1 cellular context compared by ENCODE assay signal in the genomic region with DNA sequence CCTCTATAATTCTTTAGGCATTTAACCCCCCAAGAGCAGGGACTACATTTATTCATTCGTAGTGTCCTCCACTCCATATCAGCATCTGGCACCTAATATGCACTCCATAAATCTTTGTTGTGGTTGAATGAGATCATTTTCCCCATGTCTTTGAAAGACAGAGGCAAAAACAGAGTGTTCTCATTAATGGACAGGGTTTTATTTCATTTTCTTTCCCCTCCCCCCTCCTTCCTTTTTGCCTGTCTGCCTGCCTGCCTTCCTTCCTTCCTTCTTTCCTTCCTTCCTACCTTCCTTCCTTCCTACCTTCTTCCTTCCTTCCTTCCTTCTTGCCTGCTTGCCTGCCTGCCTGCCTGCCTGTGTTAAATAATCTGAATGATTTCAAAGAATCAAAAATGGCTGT.
TF ChIP-seq lines count a peak whose summit lies in the region.

No MANE protein-coding gene starts in this region.

TF ChIP-seq in HEK293, 187 proteins besides CTCF, POLR2A, EP300 and RAD21 (continued from another document):
- TF ChIP-seq, protein P1, sequence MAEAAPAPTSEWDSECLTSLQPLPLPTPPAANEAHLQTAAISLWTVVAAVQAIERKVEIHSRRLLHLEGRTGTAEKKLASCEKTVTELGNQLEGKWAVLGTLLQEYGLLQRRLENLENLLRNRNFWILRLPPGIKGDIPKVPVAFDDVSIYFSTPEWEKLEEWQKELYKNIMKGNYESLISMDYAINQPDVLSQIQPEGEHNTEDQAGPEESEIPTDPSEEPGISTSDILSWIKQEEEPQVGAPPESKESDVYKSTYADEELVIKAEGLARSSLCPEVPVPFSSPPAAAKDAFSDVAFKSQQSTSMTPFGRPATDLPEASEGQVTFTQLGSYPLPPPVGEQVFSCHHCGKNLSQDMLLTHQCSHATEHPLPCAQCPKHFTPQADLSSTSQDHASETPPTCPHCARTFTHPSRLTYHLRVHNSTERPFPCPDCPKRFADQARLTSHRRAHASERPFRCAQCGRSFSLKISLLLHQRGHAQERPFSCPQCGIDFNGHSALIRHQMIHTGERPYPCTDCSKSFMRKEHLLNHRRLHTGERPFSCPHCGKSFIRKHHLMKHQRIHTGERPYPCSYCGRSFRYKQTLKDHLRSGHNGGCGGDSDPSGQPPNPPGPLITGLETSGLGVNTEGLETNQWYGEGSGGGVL (tag by site-specific recombination; IDR thresholded peaks at IDR 0.05), result peak; percentile 56
- TF ChIP-seq, protein P2, sequence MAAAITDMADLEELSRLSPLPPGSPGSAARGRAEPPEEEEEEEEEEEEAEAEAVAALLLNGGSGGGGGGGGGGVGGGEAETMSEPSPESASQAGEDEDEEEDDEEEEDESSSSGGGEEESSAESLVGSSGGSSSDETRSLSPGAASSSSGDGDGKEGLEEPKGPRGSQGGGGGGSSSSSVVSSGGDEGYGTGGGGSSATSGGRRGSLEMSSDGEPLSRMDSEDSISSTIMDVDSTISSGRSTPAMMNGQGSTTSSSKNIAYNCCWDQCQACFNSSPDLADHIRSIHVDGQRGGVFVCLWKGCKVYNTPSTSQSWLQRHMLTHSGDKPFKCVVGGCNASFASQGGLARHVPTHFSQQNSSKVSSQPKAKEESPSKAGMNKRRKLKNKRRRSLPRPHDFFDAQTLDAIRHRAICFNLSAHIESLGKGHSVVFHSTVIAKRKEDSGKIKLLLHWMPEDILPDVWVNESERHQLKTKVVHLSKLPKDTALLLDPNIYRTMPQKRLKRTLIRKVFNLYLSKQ (tag by site-specific recombination; IDR thresholded peaks at IDR 0.05; ENCODE audit: borderline replicate concordance), result no peak
- TF ChIP-seq ZBTB20 (tag by site-specific recombination; IDR thresholded peaks at IDR 0.05) (peak; percentile 47; the same call in 1 of the 2 replicates), ZNF366 (tag by site-specific recombination; conservative IDR thresholded peaks at IDR 0.05) (peak; percentile 94), ZEB2 (tag by site-specific recombination; IDR thresholded peaks at IDR 0.05) (peak; percentile 46; the same call in 1 of the 2 replicates), ZFHX2 (tag by site-specific recombination; conservative IDR thresholded peaks at IDR 0.05) (no peak), ZNF544 (tag by site-specific recombination; IDR thresholded peaks at IDR 0.05) (no peak), SP7 (tag by site-specific recombination; IDR thresholded peaks at IDR 0.05) (0 out of 2 replicates have a peak, but pooled peaks have one; percentile 26), KLF8 (tag by site-specific recombination; IDR thresholded peaks at IDR 0.05) (0 out of 2 replicates have a peak, but pooled peaks have one; percentile 24), PRDM4 (tag by site-specific recombination; IDR thresholded peaks at IDR 0.05) (0 out of 2 replicates have a peak, but pooled peaks have one; percentile 13), BCL11A (tag by site-specific recombination; IDR thresholded peaks at IDR 0.05; ENCODE audit: low read depth) (0 out of 2 replicates have a peak, but pooled peaks have one; percentile 21), ZNF843 (tag by site-specific recombination; IDR thresholded peaks at IDR 0.05) (peak; percentile 66), FEZF1 (tag by site-specific recombination; IDR thresholded peaks at IDR 0.05) (no peak), BCL6B (tag by site-specific recombination; IDR thresholded peaks at IDR 0.05) (0 out of 2 replicates have a peak, but pooled peaks have one; percentile 53), ZNF571 (tag by site-specific recombination; IDR thresholded peaks at IDR 0.05) (no peak), ZNF24 (tag by site-specific recombination; IDR thresholded peaks at IDR 0.05) (peak; percentile 76), ZXDB (tag by site-specific recombination; IDR thresholded peaks at IDR 0.05) (peak; percentile 62; the same call in 1 of the 2 replicates), OSR2 (tag by site-specific recombination; IDR thresholded peaks at IDR 0.05) (peak; percentile 34; the same call in 1 of the 2 replicates), EGR2 (tag by site-specific recombination; IDR thresholded peaks at IDR 0.05; ENCODE audit: low read depth) (no peak), ZNF335 (tag by site-specific recombination; conservative IDR thresholded peaks at IDR 0.05) (peak; percentile 93), ZNF600 (tag by site-specific recombination; IDR thresholded peaks at IDR 0.05) (peak; percentile 49; the same call in 1 of the 2 replicates)
- TF ChIP-seq, protein P3, sequence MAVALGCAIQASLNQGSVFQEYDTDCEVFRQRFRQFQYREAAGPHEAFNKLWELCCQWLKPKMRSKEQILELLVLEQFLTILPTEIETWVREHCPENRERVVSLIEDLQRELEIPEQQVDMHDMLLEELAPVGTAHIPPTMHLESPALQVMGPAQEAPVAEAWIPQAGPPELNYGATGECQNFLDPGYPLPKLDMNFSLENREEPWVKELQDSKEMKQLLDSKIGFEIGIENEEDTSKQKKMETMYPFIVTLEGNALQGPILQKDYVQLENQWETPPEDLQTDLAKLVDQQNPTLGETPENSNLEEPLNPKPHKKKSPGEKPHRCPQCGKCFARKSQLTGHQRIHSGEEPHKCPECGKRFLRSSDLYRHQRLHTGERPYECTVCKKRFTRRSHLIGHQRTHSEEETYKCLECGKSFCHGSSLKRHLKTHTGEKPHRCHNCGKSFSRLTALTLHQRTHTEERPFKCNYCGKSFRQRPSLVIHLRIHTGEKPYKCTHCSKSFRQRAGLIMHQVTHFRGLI (tag by site-specific recombination; IDR thresholded peaks at IDR 0.05), result no peak
- TF ChIP-seq, protein P4, sequence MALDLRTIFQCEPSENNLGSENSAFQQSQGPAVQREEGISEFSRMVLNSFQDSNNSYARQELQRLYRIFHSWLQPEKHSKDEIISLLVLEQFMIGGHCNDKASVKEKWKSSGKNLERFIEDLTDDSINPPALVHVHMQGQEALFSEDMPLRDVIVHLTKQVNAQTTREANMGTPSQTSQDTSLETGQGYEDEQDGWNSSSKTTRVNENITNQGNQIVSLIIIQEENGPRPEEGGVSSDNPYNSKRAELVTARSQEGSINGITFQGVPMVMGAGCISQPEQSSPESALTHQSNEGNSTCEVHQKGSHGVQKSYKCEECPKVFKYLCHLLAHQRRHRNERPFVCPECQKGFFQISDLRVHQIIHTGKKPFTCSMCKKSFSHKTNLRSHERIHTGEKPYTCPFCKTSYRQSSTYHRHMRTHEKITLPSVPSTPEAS (tag by site-specific recombination; IDR thresholded peaks at IDR 0.05), result no peak
- TF ChIP-seq, protein P5, sequence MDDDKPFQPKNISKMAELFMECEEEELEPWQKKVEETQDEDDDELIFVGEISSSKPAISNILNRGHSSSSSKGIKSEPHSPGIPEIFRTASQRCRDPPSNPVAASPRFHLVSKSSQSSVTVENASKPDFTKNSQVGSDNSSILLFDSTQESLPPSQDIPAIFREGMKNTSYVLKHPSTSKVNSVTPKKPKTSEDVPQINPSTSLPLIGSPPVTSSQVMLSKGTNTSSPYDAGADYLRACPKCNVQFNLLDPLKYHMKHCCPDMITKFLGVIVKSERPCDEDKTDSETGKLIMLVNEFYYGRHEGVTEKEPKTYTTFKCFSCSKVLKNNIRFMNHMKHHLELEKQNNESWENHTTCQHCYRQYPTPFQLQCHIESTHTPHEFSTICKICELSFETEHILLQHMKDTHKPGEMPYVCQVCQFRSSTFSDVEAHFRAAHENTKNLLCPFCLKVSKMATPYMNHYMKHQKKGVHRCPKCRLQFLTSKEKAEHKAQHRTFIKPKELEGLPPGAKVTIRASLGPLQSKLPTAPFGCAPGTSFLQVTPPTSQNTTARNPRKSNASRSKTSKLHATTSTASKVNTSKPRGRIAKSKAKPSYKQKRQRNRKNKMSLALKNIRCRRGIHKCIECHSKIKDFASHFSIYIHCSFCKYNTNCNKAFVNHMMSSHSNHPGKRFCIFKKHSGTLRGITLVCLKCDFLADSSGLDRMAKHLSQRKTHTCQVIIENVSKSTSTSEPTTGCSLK (tag by site-specific recombination; IDR thresholded peaks at IDR 0.05), result no peak
TF ChIP-seq in HEK293: peak in this region for 19.
